In genomic region chr2:69789762-69790600, GRCh38 we compare ENCODE assay signal across 8 cellular contexts.
DNase-seq lines count a peak whose midpoint lies in the region; ATAC-seq lines count a peak whose summit lies in the region.

No MANE protein-coding gene starts in this region.

- H3K27ac ChIP-seq in mucosa of rectum (ENCODE audit: low read depth in 2 of 2, low read length in 2 of 2): peak overlapping the region; percentile 56 to 61

- H3K36me3 ChIP-seq in mucosa of rectum (ENCODE audit: control insufficient read depth in 2 of 2, insufficient read depth in 2 of 2, low read length in 2 of 2): peaks cover 16 to 20% of the 10 kb centered on the region in 2 donors

- peaks cover 4 to 9% of the 10 kb centered on the region in 2 donors for H3K4me1 ChIP-seq in mucosa of rectum (ENCODE audit: control insufficient read depth in 2 of 2, insufficient read depth in 2 of 2, low read length in 2 of 2)

- H3K9ac ChIP-seq in mucosa of rectum (ENCODE audit: low read depth in 1 of 2, low read length in 2 of 2): peak overlapping the region; percentile 6 to 44

- DNase-seq in astrocyte of the hippocampus (ENCODE audit: low read depth, low spot score) (peak; percentile 41), NCI-H510A treated with DMSO at 0.1 percent for 48 hours (lab: John Stamatoyannopoulos, UW) (no peak), COLO829 (ENCODE audit: low spot score) (no peak), NCI-H1436 (lab: John Stamatoyannopoulos, UW) (no peak)

- peak overlapping the region in 1 of 2 donors; percentile 62 for H3K4me3 ChIP-seq in mucosa of rectum (ENCODE audit: low read length in 2 of 2)

- peak; percentile 56 for ATAC-seq in GM18867 (IDR thresholded peaks at IDR 0.05; ENCODE audit: unreplicated experiment)
- ATAC-seq in HG03039 (IDR thresholded peaks at IDR 0.05; ENCODE audit: unreplicated experiment): peak; percentile 41
- ATAC-seq in GM21737 (IDR thresholded peaks at IDR 0.05; ENCODE audit: unreplicated experiment): no peak

- H3K9me3 ChIP-seq in mucosa of rectum (ENCODE audit: control insufficient read depth in 2 of 2, low read length in 2 of 2): no peaks in the 10 kb centered on the region

- no peaks in the 10 kb centered on the region for H3K27me3 ChIP-seq in mucosa of rectum (ENCODE audit: control insufficient read depth in 2 of 2, insufficient read depth in 2 of 2, low read length in 2 of 2)
